In the genomic region with DNA sequence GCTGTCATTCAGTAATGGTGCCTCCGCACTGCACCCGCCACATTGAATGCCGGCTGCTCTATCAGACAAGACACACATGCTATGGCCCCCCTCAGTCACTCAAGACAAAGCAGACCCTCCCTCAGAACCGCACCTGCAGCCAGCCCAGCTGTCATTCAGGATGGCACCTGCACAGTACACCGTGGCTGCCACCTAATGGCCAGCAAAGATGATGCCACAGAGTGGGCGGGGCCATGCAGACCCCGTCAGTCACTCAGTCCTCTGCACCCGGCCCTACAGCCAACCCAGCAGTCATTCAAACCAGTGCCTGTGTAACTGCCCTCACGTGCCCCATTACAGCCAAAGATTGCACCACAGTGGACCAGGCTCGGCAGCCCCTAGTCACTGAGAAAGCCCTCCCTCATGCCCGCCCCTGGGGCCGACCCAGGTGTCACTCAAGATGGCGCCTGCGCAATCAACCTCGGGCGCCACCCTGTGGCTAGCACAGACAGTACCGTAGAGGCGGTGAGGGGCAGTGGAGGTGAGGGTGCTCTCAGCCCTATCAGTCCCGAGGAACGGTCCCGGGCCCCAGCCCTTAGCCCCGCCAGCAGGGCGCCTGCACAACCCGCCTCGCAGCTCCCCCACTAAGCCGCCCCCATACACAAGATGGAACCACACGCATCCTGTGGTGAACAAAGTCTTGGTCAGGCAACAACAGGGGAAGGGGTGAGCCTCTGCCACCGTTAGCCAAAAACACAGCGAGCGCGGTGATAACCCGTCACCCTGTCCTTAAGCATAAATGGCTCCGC, we compare ENCODE assay signal across 9 cellular contexts. TPM values are rescaled to one million over a fixed set of nuclear protein-coding genes. Genes with fewer than 3 reads are reported as not detected.
DNase-seq lines count a peak whose midpoint lies in the region; ATAC-seq, FAIRE-seq and TF ChIP-seq lines count a peak whose summit lies in the region.
"Had no signal": no experiment of that assay in that cellular context is flagged by ENCODE, and none has a peak within 500 bp of the region (broad histone marks: within the 10 kb centered on the region; RNA-seq: fewer than 3 reads in every experiment).

No MANE protein-coding gene starts in this region.

- no peak overlapping the region for H2BK5ac ChIP-seq in mesendoderm (ENCODE audit: low read length)

- peak overlapping the region; percentile 76 for H3K56ac ChIP-seq in mesendoderm (ENCODE audit: low read length)

- no CpG with 5 or more reads among the region's 33 CpGs for WGBS in mesendoderm (ENCODE audit: extremely low coverage, insufficient coverage, low lambda C conversion rate)

- H4K8ac ChIP-seq in mesendoderm (ENCODE audit: low read depth, low read length) = no peak overlapping the region

- H3K4ac ChIP-seq in mesendoderm (ENCODE audit: low read depth, low read length) = no peak overlapping the region

- no peak overlapping the region for H2BK120ac ChIP-seq in mesendoderm (ENCODE audit: low read depth, low read length)

- H3K79me2 ChIP-seq in mesendoderm (ENCODE audit: control insufficient read depth, insufficient read depth, low read length) = no peaks in the 10 kb centered on the region

- H3K4me2 ChIP-seq in mesendoderm (ENCODE audit: low read length) = peak overlapping the region; percentile 59

- CTCF ChIA-PET in activated CD4-positive, alpha-beta T cell treated with anti-CD3 and anti-CD28 coated beads, Interleukin-2, amount 10 ng/mL, durations not matched to agents 7 days and 5 days (lab: Charles Lee) = no interaction called here

- H3K18ac ChIP-seq in mesendoderm (ENCODE audit: low read length) = no peak overlapping the region

- FAIRE-seq in HTR-8/SVneo (lab: Jason Lieb, UNC) = no peak

- H3K27me3 ChIP-seq in mesendoderm (ENCODE audit: insufficient read depth, low read length, poor library complexity) (no peaks in the 10 kb centered on the region), upper lobe of right lung (no peaks in the 10 kb centered on the region)

- H3K27ac Mint-ChIP-seq in activated CD4-positive, alpha-beta T cell treated with anti-CD3 and anti-CD28 coated beads, Interleukin-2, amount 10 ng/mL, durations not matched to agents 7 days and 5 days = peak overlapping the region; percentile 57
- peak overlapping the region; percentile 69 for H3K27ac Mint-ChIP-seq in dendritic cell treated with granulocyte-macrophage colony-stimulating factor and Interleukin-4, amounts not matched to agents 40 ng/mL and 50 ng/mL, for 4 days

- POLR2A ChIA-PET in activated CD4-positive, alpha-beta T cell treated with anti-CD3 and anti-CD28 coated beads, Interleukin-2, amount 10 ng/mL, durations not matched to agents 7 days and 5 days (lab: Charles Lee) = no interaction called here

- H4K5ac ChIP-seq in mesendoderm (ENCODE audit: low read length) = no peak overlapping the region

- intact Hi-C loops in dendritic cell treated with granulocyte-macrophage colony-stimulating factor and Interleukin-4, amounts not matched to agents 40 ng/mL and 50 ng/mL, for 4 days (cut with micrococcal nuclease) = no loop called here
- intact Hi-C loops in upper lobe of right lung (cut with DNase I) = no loop called here

- H3K36me3 ChIP-seq in mesendoderm (ENCODE audit: control insufficient read depth, insufficient read depth, low read length) (no peaks in the 10 kb centered on the region), upper lobe of right lung (no peaks in the 10 kb centered on the region)

- no peak overlapping the region for H3K23ac ChIP-seq in mesendoderm (ENCODE audit: low read length)

- peak; percentile 35 for TF ChIP-seq CTCF in upper lobe of right lung (IDR thresholded peaks at IDR 0.05)

- H3K9me3 Mint-ChIP-seq in activated CD4-positive, alpha-beta T cell treated with anti-CD3 and anti-CD28 coated beads, Interleukin-2, amount 10 ng/mL, durations not matched to agents 7 days and 5 days = peaks cover 55% of the 10 kb centered on the region
- peaks cover 70% of the 10 kb centered on the region for H3K9me3 Mint-ChIP-seq in dendritic cell treated with granulocyte-macrophage colony-stimulating factor and Interleukin-4, amounts not matched to agents 40 ng/mL and 50 ng/mL, for 4 days

- H2AK5ac ChIP-seq in mesendoderm (ENCODE audit: low read length) = no peak overlapping the region

- H3K4me1 ChIP-seq in mesendoderm (ENCODE audit: control insufficient read depth, low read depth, low read length) (no peaks in the 10 kb centered on the region), upper lobe of right lung (no peaks in the 10 kb centered on the region)

- H3K27ac ChIP-seq in mesendoderm (ENCODE audit: low read depth, low read length) (peak overlapping the region; percentile 8), upper lobe of right lung (peak overlapping the region; percentile 39)

- H3K9me3 ChIP-seq in upper lobe of right lung = no peaks in the 10 kb centered on the region

- peaks cover 17% of the 10 kb centered on the region for H3K36me3 Mint-ChIP-seq in activated CD4-positive, alpha-beta T cell treated with anti-CD3 and anti-CD28 coated beads, Interleukin-2, amount 10 ng/mL, durations not matched to agents 7 days and 5 days (ENCODE audit: low read depth)
- peaks cover 8% of the 10 kb centered on the region for H3K36me3 Mint-ChIP-seq in dendritic cell treated with granulocyte-macrophage colony-stimulating factor and Interleukin-4, amounts not matched to agents 40 ng/mL and 50 ng/mL, for 4 days (ENCODE audit: low read depth)

- H3K4me1 Mint-ChIP-seq in activated CD4-positive, alpha-beta T cell treated with anti-CD3 and anti-CD28 coated beads, Interleukin-2, amount 10 ng/mL, durations not matched to agents 7 days and 5 days = no peaks in the 10 kb centered on the region
- H3K4me1 Mint-ChIP-seq in dendritic cell treated with granulocyte-macrophage colony-stimulating factor and Interleukin-4, amounts not matched to agents 40 ng/mL and 50 ng/mL, for 4 days (ENCODE audit: low read depth) = peaks cover 11% of the 10 kb centered on the region

- peaks cover 2% of the 10 kb centered on the region for H3K27me3 Mint-ChIP-seq in activated CD4-positive, alpha-beta T cell treated with anti-CD3 and anti-CD28 coated beads, Interleukin-2, amount 10 ng/mL, durations not matched to agents 7 days and 5 days
- peaks cover 25% of the 10 kb centered on the region for H3K27me3 Mint-ChIP-seq in dendritic cell treated with granulocyte-macrophage colony-stimulating factor and Interleukin-4, amounts not matched to agents 40 ng/mL and 50 ng/mL, for 4 days

- H3K4me3 ChIP-seq in mesendoderm (ENCODE audit: low read length) (peak overlapping the region; percentile 49), upper lobe of right lung (peak overlapping the region; percentile 42)

- no peak overlapping the region for H3K4me3 Mint-ChIP-seq in activated CD4-positive, alpha-beta T cell treated with anti-CD3 and anti-CD28 coated beads, Interleukin-2, amount 10 ng/mL, durations not matched to agents 7 days and 5 days
- peak overlapping the region; percentile 65 for H3K4me3 Mint-ChIP-seq in dendritic cell treated with granulocyte-macrophage colony-stimulating factor and Interleukin-4, amounts not matched to agents 40 ng/mL and 50 ng/mL, for 4 days

- H2BK15ac ChIP-seq in mesendoderm (replicated peaks; ENCODE audit: low read depth) = no peak overlapping the region

- no peak for DNase-seq in activated CD4-positive, alpha-beta T cell treated with anti-CD3 and anti-CD28 coated beads, Interleukin-2, amount 10 ng/mL, durations not matched to agents 7 days and 5 days
- no peak for DNase-seq in activated CD4-positive, alpha-beta T cell treated with anti-CD3 and anti-CD28 coated beads for 48 hours
- DNase-seq in mesendoderm (peak; percentile 88), upper lobe of right lung (peak; percentile 84), HTR-8/SVneo (ENCODE audit: insufficient read length, low spot score) (no peak)
- DNase-seq in stimulated activated CD4-positive, alpha-beta T cell treated with anti-CD3 and anti-CD28 coated beads, Interleukin-2, amount 100 ng/mL, for 48 hours = no peak

- ATAC-seq in upper lobe of right lung = peak; percentile 47
- ATAC-seq in GM19397 (IDR thresholded peaks at IDR 0.05; ENCODE audit: unreplicated experiment) = no peak

- H3K79me1 ChIP-seq in mesendoderm (ENCODE audit: low read length) = no peaks in the 10 kb centered on the region

- H3K9ac ChIP-seq in mesendoderm (ENCODE audit: low read length) = peak overlapping the region; percentile 68

RNA-seq across cellular contexts. Expression of gene PEG3, which starts 2.4 kb away (rescaled TPM):
- not detected for total RNA-seq in activated CD4-positive, alpha-beta T cell treated with anti-CD3 and anti-CD28 coated beads, Interleukin-2, amount 10 ng/mL, durations not matched to agents 7 days and 5 days
- polyA plus RNA-seq in mesendoderm (2013, experiment 1 of 2) = 14.1 TPM
- 14.0 TPM for polyA plus RNA-seq in mesendoderm (2013, experiment 2 of 2)
- 5.7 TPM for total RNA-seq in upper lobe of right lung

RNA-seq across cellular contexts. Expression of gene ZIM2, which starts 2.4 kb away (rescaled TPM):
- total RNA-seq in activated CD4-positive, alpha-beta T cell treated with anti-CD3 and anti-CD28 coated beads, Interleukin-2, amount 10 ng/mL, durations not matched to agents 7 days and 5 days = not detected
- 0.21 TPM for polyA plus RNA-seq in mesendoderm (2013, experiment 1 of 2)
- polyA plus RNA-seq in mesendoderm (2013, experiment 2 of 2) = 0.34 TPM
- not detected for total RNA-seq in upper lobe of right lung
- total RNA-seq: mononuclear cell had no signal

Comparison
In these comparisons a context has a peak if more than half of its experiments do, and no peak if none do; other contexts are left out.
1. DNase-seq: peak in mesendoderm (single experiment) and upper lobe of right lung (single experiment); none in activated CD4-positive, alpha-beta T cell treated with anti-CD3 and anti-CD28 coated beads, Interleukin-2, amount 10 ng/mL, durations not matched to agents 7 days and 5 days (single experiment), activated CD4-positive, alpha-beta T cell treated with anti-CD3 and anti-CD28 coated beads for 48 hours (single experiment), HTR-8/SVneo (single experiment) and stimulated activated CD4-positive, alpha-beta T cell treated with anti-CD3 and anti-CD28 coated beads, Interleukin-2, amount 100 ng/mL, for 48 hours (0 of 2).